In genomic region chr14:99380402-99380801, GRCh38 we compare ENCODE assay signal across 16 cellular contexts.
"Had no signal": no experiment of that assay in that cellular context is flagged by ENCODE, and none has a peak within 500 bp of the region (broad histone marks: within the 10 kb centered on the region; RNA-seq: fewer than 3 reads in every experiment).

No MANE protein-coding gene starts in this region.

- H3K4me3 ChIP-seq: gastroesophageal sphincter, left lung, upper lobe of left lung had no signal

- H3K27ac ChIP-seq: gastroesophageal sphincter, left lung, upper lobe of left lung had no signal

- FAIRE-seq: keratinocyte, small intestine, TTC549 had no signal

- DNase-seq: activated CD4-positive, alpha-beta T cell treated with anti-CD3 and anti-CD28 coated beads, Interleukin-2, amount 50 U/mL, for 1 hour; activated gamma-delta T cell; activated T-cell treated with anti-CD3 and anti-CD28 coated beads, Interleukin-2, amount 50 U/mL, for 24 hours; cerebellar nuclear complex; dermis blood vessel endothelial cell; left lung; occipital lobe; right cardiac atrium; small intestine; T-helper 17 cell; upper lobe of left lung had no signal

- ATAC-seq: gastroesophageal sphincter, left lung, right cardiac atrium, T-helper 17 cell had no signal

- H3K4me1 ChIP-seq: gastroesophageal sphincter, left lung, upper lobe of left lung had no signal

- H3K36me3 Mint-ChIP-seq: activated naive CD8-positive, alpha-beta T cell had no signal

- H3K27ac Mint-ChIP-seq: activated naive CD8-positive, alpha-beta T cell; activated T-cell treated with anti-CD3 and anti-CD28 coated beads, Interleukin-2, amount 50 U/mL, for 24 hours; progenitor cell of endocrine pancreas had no signal

- H3K4me3 Mint-ChIP-seq: activated naive CD8-positive, alpha-beta T cell; activated T-cell treated with anti-CD3 and anti-CD28 coated beads, Interleukin-2, amount 50 U/mL, for 24 hours; T-helper 17 cell had no signal

- H3K9me3 Mint-ChIP-seq: activated T-cell treated with anti-CD3 and anti-CD28 coated beads, Interleukin-2, amount 50 U/mL, for 24 hours had no signal

- H3K36me3 ChIP-seq: gastroesophageal sphincter, left lung, upper lobe of left lung had no signal

- H3K27me3 ChIP-seq: upper lobe of left lung had no signal

- H3K9me3 ChIP-seq: left lung, upper lobe of left lung had no signal
